ENCODE assay signal across 8 cellular contexts in the genomic region with DNA sequence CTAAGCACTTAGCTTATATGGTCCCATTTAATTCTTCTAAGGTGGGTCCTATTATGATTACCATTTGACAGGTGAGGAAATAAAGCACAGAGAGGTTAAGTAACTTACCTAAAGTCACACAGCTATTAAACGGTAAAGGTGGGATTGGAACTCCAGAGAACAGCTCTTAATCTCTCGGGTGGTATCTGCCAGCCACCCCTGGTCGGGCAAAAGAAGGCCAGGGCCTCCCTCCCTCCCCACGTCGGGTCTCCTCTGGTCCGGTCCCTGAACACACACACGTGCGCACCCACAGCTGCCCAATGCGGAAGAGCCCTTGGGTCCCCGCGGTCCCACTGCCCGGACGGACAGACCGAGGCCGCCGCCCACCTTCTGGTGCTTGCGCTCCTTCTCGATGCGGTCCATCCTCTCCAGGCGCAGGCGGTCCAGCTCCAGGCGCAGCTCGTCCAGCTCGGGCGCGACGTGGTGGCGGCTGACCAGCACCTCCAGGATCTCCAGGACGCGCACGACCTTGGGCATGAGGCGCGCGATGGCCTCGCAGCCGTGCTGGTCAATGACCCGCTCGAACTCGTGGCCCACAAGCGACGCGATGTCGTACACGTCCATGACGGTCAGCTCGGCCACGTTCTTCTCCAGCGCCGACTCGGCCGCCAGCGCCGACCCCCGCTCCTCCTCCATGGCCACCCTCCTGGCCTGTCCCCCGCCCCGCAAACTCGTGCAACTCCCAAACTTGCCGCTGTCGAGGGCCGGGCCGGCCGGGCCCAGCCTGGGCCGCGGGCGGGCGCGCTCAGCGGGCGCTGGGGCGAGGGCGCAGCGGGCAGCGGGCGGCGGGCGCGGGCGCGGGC. TPM values are rescaled to one million over a fixed set of nuclear protein-coding genes. Genes with fewer than 3 reads are reported as not detected.
A peak's percentile ranks its signal among the peaks of the same experiment; 100 is the strongest.
DNase-seq lines count a peak whose midpoint lies in the region; ATAC-seq and TF ChIP-seq lines count a peak whose summit lies in the region.

No MANE protein-coding gene starts in this region.

- no peaks in the 10 kb centered on the region for H3K9me3 Mint-ChIP-seq in activated naive CD4-positive, alpha-beta T cell treated with anti-CD3 and anti-CD28 coated beads, Interleukin-2, amount 50 U/mL, for 72 hours

- peak; percentile 35 for DNase-seq in GM10248 (ENCODE audit: extremely low spot score)
- no peak for DNase-seq in Jurkat, Clone E6-1 (ENCODE audit: low read depth, low spot score)
- DNase-seq in activated naive CD4-positive, alpha-beta T cell treated with anti-CD3 and anti-CD28 coated beads, Interleukin-2, amount 50 U/mL, for 72 hours (ENCODE audit: low spot score in 2 of 2): peak; percentile 32 to 56
- no peak for DNase-seq in Right ventricle myocardium inferior (ENCODE audit: missing footprints)
- DNase-seq in nucleus accumbens (lab: John Stamatoyannopoulos, UW): peak in 30 of 56 donors; percentile 8 to 53 (median 32)
- no peak for DNase-seq in GM19240 (ENCODE audit: insufficient read length, low spot score)
- DNase-seq in Kasumi-1 (lab: John Stamatoyannopoulos, UW): no peak

- no peaks in the 10 kb centered on the region for H3K36me3 Mint-ChIP-seq in activated naive CD4-positive, alpha-beta T cell treated with anti-CD3 and anti-CD28 coated beads, Interleukin-2, amount 50 U/mL, for 72 hours

- CTCF ChIA-PET in GM10248 (lab: Yijun Ruan, JAX): interaction anchor here (1.0 to 1.6 kb wide), 4 partner anchors 8 to 25 kb away, joined by 3 to 5 read pairs (median 4); no protein-coding TSS in a partner anchor

- peak overlapping the region in 1 of 2 donors; percentile 66 for H3K27ac Mint-ChIP-seq in activated naive CD4-positive, alpha-beta T cell treated with anti-CD3 and anti-CD28 coated beads, Interleukin-2, amount 50 U/mL, for 72 hours

- H3K4me3 ChIP-seq in Jurkat, Clone E6-1 (ENCODE audit: low read length): peak overlapping the region; percentile 52

- no peak for TF ChIP-seq CTCF in GM10248 (IDR thresholded peaks at IDR 0.05; ENCODE audit: control extremely low read depth, extremely low read depth, low read depth, missing control alignments)

- POLR2A ChIA-PET in GM10248 (lab: Yijun Ruan, JAX): no interaction called here

- peak in 1 of 2 donors; percentile 53 for ATAC-seq in activated naive CD4-positive, alpha-beta T cell treated with anti-CD3 and anti-CD28 coated beads, Interleukin-2, amount 50 U/mL, for 72 hours
- ATAC-seq in Right ventricle myocardium inferior (peak; percentile 21), HG03571 (IDR thresholded peaks at IDR 0.05; ENCODE audit: unreplicated experiment) (no peak)

- intact Hi-C loops in Right ventricle myocardium inferior (cut with DNase I): loop anchor here (5.0 kb wide), 2 partner anchors 76 to 146 kb away; a partner anchor contains a TSS

RNA-seq across cellular contexts. Expression of a gene that starts 0.5 kb away (rescaled TPM):
- polyA plus RNA-seq in Jurkat, Clone E6-1 (2012; ENCODE audit: insufficient read depth, insufficient read length): 2.7 TPM
- 1 to 10 TPM; 3.2 to 3.9 TPM for total RNA-seq in activated naive CD4-positive, alpha-beta T cell treated with anti-CD3 and anti-CD28 coated beads, Interleukin-2, amount 50 U/mL, for 72 hours
- 94.3 TPM for total RNA-seq in Right ventricle myocardium inferior

RNA-seq across cellular contexts. Expression of a gene that starts 51.3 kb away (rescaled TPM):
- 122 TPM for polyA plus RNA-seq in Jurkat, Clone E6-1 (2012; ENCODE audit: insufficient read depth, insufficient read length)
- total RNA-seq in activated naive CD4-positive, alpha-beta T cell treated with anti-CD3 and anti-CD28 coated beads, Interleukin-2, amount 50 U/mL, for 72 hours: 100 to 1,000 TPM; 102 to 129 TPM
- 163 TPM for total RNA-seq in Right ventricle myocardium inferior

Comparison
In these comparisons a context has a peak if more than half of its experiments do, and no peak if none do; other contexts are left out.
1. DNase-seq: peak in GM10248 (single experiment), activated naive CD4-positive, alpha-beta T cell treated with anti-CD3 and anti-CD28 coated beads, Interleukin-2, amount 50 U/mL, for 72 hours (2 of 2) and nucleus accumbens (30 of 56); none in Jurkat, Clone E6-1 (single experiment), Right ventricle myocardium inferior (single experiment), GM19240 (single experiment) and Kasumi-1 (0 of 2).
2. RNA of a gene that starts 0.5 kb away (total RNA-seq): 94.3 TPM in Right ventricle myocardium inferior (single experiment); 3.2 to 3.9 TPM in activated naive CD4-positive, alpha-beta T cell treated with anti-CD3 and anti-CD28 coated beads, Interleukin-2, amount 50 U/mL, for 72 hours; every median in the first group is over 10 times any median in the second.